Comparison of ENCODE assay signal across 20 cellular contexts in the genomic region with DNA sequence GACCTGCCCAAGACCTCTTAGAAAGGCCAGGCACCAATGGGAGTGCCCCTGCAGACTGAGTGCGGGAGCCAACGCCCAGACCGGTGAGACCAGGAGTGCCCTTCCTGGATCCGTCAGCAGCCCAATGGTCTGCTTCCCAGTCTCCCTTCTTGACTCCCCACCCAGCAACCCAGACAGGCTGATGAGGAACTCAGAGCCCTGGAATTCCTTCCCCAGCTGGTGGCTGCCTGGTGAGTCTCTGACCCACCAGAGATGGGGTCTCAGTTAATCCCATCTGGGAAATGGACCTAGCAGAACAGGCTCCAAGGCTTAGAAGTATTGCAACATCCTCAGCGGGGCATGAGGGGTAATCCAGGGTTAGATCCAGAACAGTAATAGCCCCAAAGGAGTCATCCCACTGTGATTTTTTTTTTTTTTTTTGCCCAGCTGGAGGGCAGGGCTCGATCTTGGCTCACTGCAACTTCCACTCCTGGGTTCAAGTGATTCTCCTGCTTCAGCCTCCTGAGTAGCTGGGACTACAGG. TPM values are rescaled to one million over a fixed set of nuclear protein-coding genes. Genes with fewer than 3 reads are reported as not detected.
DNase-seq lines count a peak whose midpoint lies in the region; ATAC-seq and TF ChIP-seq lines count a peak whose summit lies in the region.
"Had no signal": no experiment of that assay in that cellular context is flagged by ENCODE, and none has a peak within 500 bp of the region (broad histone marks: within the 10 kb centered on the region; RNA-seq: fewer than 3 reads in every experiment).

No MANE protein-coding gene starts in this region.

- peaks cover 0 to 42% (median 7%) of the 10 kb centered on the region in 3 donors for H3K4me1 ChIP-seq in esophagus squamous epithelium

- H3K4me1 Mint-ChIP-seq in T-helper 2 cell treated with Interferon-gamma antibody and Interleukin-4, amounts not matched to agents 5 μg/mL and 100 μg/mL, for 36 hours (ENCODE audit: low read depth): peaks cover 13% of the 10 kb centered on the region
- peaks cover 51% of the 10 kb centered on the region for H3K4me1 Mint-ChIP-seq in stimulated activated memory B cell treated with anti-CD40 and anti-IgM and Interleukin-4, amounts not matched to agents 10 μg/mL and 1 μg/mL and 100 μg/mL, for 72 hours

- peak overlapping the region; percentile 72 to 87 (median 84) for H3K27ac ChIP-seq in esophagus squamous epithelium
- H3K27ac ChIP-seq: thoracic aorta had no signal

- no peaks in the 10 kb centered on the region for H3K9me3 ChIP-seq in esophagus squamous epithelium
- H3K9me3 ChIP-seq: HAP-1, thoracic aorta had no signal

- TF ChIP-seq CTCF in esophagus squamous epithelium (IDR thresholded peaks at IDR 0.05): no peak

- POLR2A ChIA-PET in HEK293T (lab: Yijun Ruan, JAX): no interaction called here

- intact Hi-C loops in esophagus squamous epithelium (cut with DNase I): no loop called here

- H3K27me3 Mint-ChIP-seq in T-helper 2 cell treated with Interferon-gamma antibody and Interleukin-4, amounts not matched to agents 5 μg/mL and 100 μg/mL, for 36 hours (ENCODE audit: low read depth): no peaks in the 10 kb centered on the region
- H3K27me3 Mint-ChIP-seq in stimulated activated memory B cell treated with anti-CD40 and anti-IgM and Interleukin-4, amounts not matched to agents 10 μg/mL and 1 μg/mL and 100 μg/mL, for 72 hours: no peaks in the 10 kb centered on the region

- H3K9me3 Mint-ChIP-seq in T-helper 2 cell treated with Interferon-gamma antibody and Interleukin-4, amounts not matched to agents 5 μg/mL and 100 μg/mL, for 36 hours: no peaks in the 10 kb centered on the region
- H3K9me3 Mint-ChIP-seq in stimulated activated memory B cell treated with anti-CD40 and anti-IgM and Interleukin-4, amounts not matched to agents 10 μg/mL and 1 μg/mL and 100 μg/mL, for 72 hours: no peaks in the 10 kb centered on the region
- H3K9me3 Mint-ChIP-seq: effector memory CD8-positive, alpha-beta T cell; natural killer cell had no signal

- H3K4me3 ChIP-seq in esophagus squamous epithelium: no peak overlapping the region
- H3K4me3 ChIP-seq: HAP-1, thoracic aorta had no signal

- H3K36me3 Mint-ChIP-seq in T-helper 2 cell treated with Interferon-gamma antibody and Interleukin-4, amounts not matched to agents 5 μg/mL and 100 μg/mL, for 36 hours (ENCODE audit: low read depth): no peaks in the 10 kb centered on the region
- H3K36me3 Mint-ChIP-seq in stimulated activated memory B cell treated with anti-CD40 and anti-IgM and Interleukin-4, amounts not matched to agents 10 μg/mL and 1 μg/mL and 100 μg/mL, for 72 hours: peaks cover 9% of the 10 kb centered on the region
- H3K36me3 Mint-ChIP-seq: natural killer cell had no signal

- H3K27ac Mint-ChIP-seq in T-helper 2 cell treated with Interferon-gamma antibody and Interleukin-4, amounts not matched to agents 5 μg/mL and 100 μg/mL, for 36 hours: no peak overlapping the region
- H3K27ac Mint-ChIP-seq in stimulated activated memory B cell treated with anti-CD40 and anti-IgM and Interleukin-4, amounts not matched to agents 10 μg/mL and 1 μg/mL and 100 μg/mL, for 72 hours: peak overlapping the region; percentile 95
- H3K27ac Mint-ChIP-seq: natural killer cell had no signal

- no peak for DNase-seq in T-helper 2 cell treated with Interferon-gamma antibody and Interleukin-4, amounts not matched to agents 5 μg/mL and 100 μg/mL, for 36 hours (ENCODE audit: low spot score)
- DNase-seq in T-helper 2 cell (no peak), NCI-H460 (ENCODE audit: extremely low read depth, low read depth) (peak; percentile 5), esophagus squamous epithelium (lab: John Stamatoyannopoulos, UW) (no peak), foreskin melanocyte (no peak), mesenteric fat pad (ENCODE audit: low spot score) (no peak), HEK293T (ENCODE audit: extremely low spot score) (no peak)
- DNase-seq: effector memory CD8-positive, alpha-beta T cell; natural killer cell; NCI-H1092; NCI-H2107; NCI-H82; T-helper 1 cell had no signal

- H3K4me3 Mint-ChIP-seq in T-helper 2 cell treated with Interferon-gamma antibody and Interleukin-4, amounts not matched to agents 5 μg/mL and 100 μg/mL, for 36 hours: peak overlapping the region; percentile 18
- H3K4me3 Mint-ChIP-seq in stimulated activated memory B cell treated with anti-CD40 and anti-IgM and Interleukin-4, amounts not matched to agents 10 μg/mL and 1 μg/mL and 100 μg/mL, for 72 hours: no peak overlapping the region
- H3K4me3 Mint-ChIP-seq: natural killer cell had no signal

- CTCF ChIA-PET in HEK293T (lab: Yijun Ruan, JAX): no interaction called here

- peaks cover 0 to 44% (median 1%) of the 10 kb centered on the region in 4 donors for H3K27me3 ChIP-seq in esophagus squamous epithelium

- H3K36me3 ChIP-seq in esophagus squamous epithelium: no peaks in the 10 kb centered on the region
- H3K36me3 ChIP-seq: HAP-1, thoracic aorta had no signal

- TF ChIP-seq POLR2A in esophagus squamous epithelium (IDR thresholded peaks at IDR 0.05): no peak

- 36 to 56% methylated on average over 4 to 6 of the region's 6 CpGs for WGBS in esophagus squamous epithelium, 2 donors

- ATAC-seq in stimulated activated memory B cell treated with anti-CD40 and anti-IgM and Interleukin-4, amounts not matched to agents 10 μg/mL and 1 μg/mL and 100 μg/mL, for 72 hours: no peak
- ATAC-seq: activated CD4-positive, CD25-positive, alpha-beta regulatory T cell treated with anti-CD3 and anti-CD28 coated beads, Interleukin-2, amount 50 U/mL, for 24 hours; effector memory CD8-positive, alpha-beta T cell; left lobe of liver; natural killer cell had no signal

TF ChIP-seq in HEK293T, 16 proteins besides CTCF, POLR2A, EP300 and RAD21:
- TF ChIP-seq SP1 (IDR thresholded peaks at IDR 0.05): no peak
- TF ChIP-seq FOXM1 (IDR thresholded peaks at IDR 0.05; ENCODE audit: borderline replicate concordance): no peak
- TF ChIP-seq SUZ12 (IDR thresholded peaks at IDR 0.05): no peak
- TF ChIP-seq, protein P1, sequence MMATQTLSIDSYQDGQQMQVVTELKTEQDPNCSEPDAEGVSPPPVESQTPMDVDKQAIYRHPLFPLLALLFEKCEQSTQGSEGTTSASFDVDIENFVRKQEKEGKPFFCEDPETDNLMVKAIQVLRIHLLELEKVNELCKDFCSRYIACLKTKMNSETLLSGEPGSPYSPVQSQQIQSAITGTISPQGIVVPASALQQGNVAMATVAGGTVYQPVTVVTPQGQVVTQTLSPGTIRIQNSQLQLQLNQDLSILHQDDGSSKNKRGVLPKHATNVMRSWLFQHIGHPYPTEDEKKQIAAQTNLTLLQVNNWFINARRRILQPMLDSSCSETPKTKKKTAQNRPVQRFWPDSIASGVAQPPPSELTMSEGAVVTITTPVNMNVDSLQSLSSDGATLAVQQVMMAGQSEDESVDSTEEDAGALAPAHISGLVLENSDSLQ (IDR thresholded peaks at IDR 0.05): no peak
- no peak for TF ChIP-seq ELF4 (IDR thresholded peaks at IDR 0.05)
- TF ChIP-seq BHLHE40 (IDR thresholded peaks at IDR 0.05; ENCODE audit: borderline replicate concordance): no peak
- no peak for TF ChIP-seq LEF1 (IDR thresholded peaks at IDR 0.05; ENCODE audit: borderline replicate concordance)
- TF ChIP-seq CTBP1 (IDR thresholded peaks at IDR 0.05; ENCODE audit: borderline replicate concordance): no peak
- TF ChIP-seq HDGF (IDR thresholded peaks at IDR 0.05; ENCODE audit: borderline replicate concordance): no peak
- TF ChIP-seq ARNT (IDR thresholded peaks at IDR 0.05): no peak
- TF ChIP-seq NFRKB (IDR thresholded peaks at IDR 0.05): no peak
- TF ChIP-seq FOXA1 (IDR thresholded peaks at IDR 0.05): no peak
- TF ChIP-seq ZNF384 (IDR thresholded peaks at IDR 0.05): no peak
- TF ChIP-seq TARDBP (IDR thresholded peaks at IDR 0.05): no peak
- no peak for TF ChIP-seq L3MBTL2 (conservative IDR thresholded peaks at IDR 0.05)
- no peak for TF ChIP-seq FOXK2 (IDR thresholded peaks at IDR 0.05)
TF ChIP-seq in HEK293T: peak in this region for 0.

RNA-seq across cellular contexts. Expression of a gene that starts 1.5 kb away (rescaled TPM):
- 2.3 and 2.6 TPM in 2 replicates for total RNA-seq in NCI-H460 (2014; rRNA removed; shearing (Covaris generic))
- polyA plus RNA-seq in NCI-H460 (2014; cell fraction: nucleus; rRNA removed): 34.5 and 45.6 TPM in 2 replicates
- total RNA-seq in esophagus squamous epithelium (10 to 100 TPM; 17.4 to 98.7 (median 56.6) TPM), mesenteric fat pad (not detected)
- total RNA-seq: A172, natural killer cell, RPMI7951 had no signal

RNA-seq across cellular contexts. Expression of a gene that starts 12.5 kb away (rescaled TPM):
- 0.20 and 0.97 TPM in 2 replicates for total RNA-seq in NCI-H460 (2014; rRNA removed; shearing (Covaris generic))
- 2.9 and 3.0 TPM in 2 replicates for polyA plus RNA-seq in NCI-H460 (2014; cell fraction: nucleus; rRNA removed)
- total RNA-seq in esophagus squamous epithelium: under 1 TPM in 1 of 4 donors, not detected in 3; 0.26 TPM
- not detected for total RNA-seq in mesenteric fat pad
- total RNA-seq: left lobe of liver, natural killer cell, RPMI7951, thoracic aorta had no signal

RNA-seq across cellular contexts. Expression of a gene that starts 48.2 kb away (rescaled TPM):
- 54.5 and 61.9 TPM in 2 replicates for total RNA-seq in NCI-H460 (2014; rRNA removed; shearing (Covaris generic))
- 72.3 and 125 TPM in 2 replicates for polyA plus RNA-seq in NCI-H460 (2014; cell fraction: nucleus; rRNA removed)
- 10 to 100 TPM; 35.3 to 80.5 (median 65.2) TPM for total RNA-seq in esophagus squamous epithelium
- 46.3 TPM for total RNA-seq in mesenteric fat pad

RNA-seq across cellular contexts. Expression of a gene that starts 48.5 kb away (rescaled TPM):
- total RNA-seq in NCI-H460 (2014; rRNA removed; shearing (Covaris generic)): 22.3 and 25.9 TPM in 2 replicates
- 39.6 and 44.8 TPM in 2 replicates for polyA plus RNA-seq in NCI-H460 (2014; cell fraction: nucleus; rRNA removed)
- total RNA-seq in esophagus squamous epithelium (10 to 100 TPM; 17.0 to 30.0 (median 20.3) TPM), mesenteric fat pad (9.9 TPM)
